Comparison of ENCODE assay signal across 26 cellular contexts in genomic region chr5:125291447-125291846, GRCh38.
"Had no signal": no experiment of that assay in that cellular context is flagged by ENCODE, and none has a peak within 500 bp of the region (broad histone marks: within the 10 kb centered on the region; RNA-seq: fewer than 3 reads in every experiment).

No MANE protein-coding gene starts in this region.

- DNase-seq: cortex of kidney; effector memory CD8-positive, alpha-beta T cell; erythroblast; esophagus squamous epithelium; foreskin melanocyte; glutamatergic neuron; heart right ventricle; hippocampal formation; left cardiac atrium; left ventricle myocardium inferior; lower lobe of right lung; natural killer cell; occipital lobe; pancreas; sigmoid colon; stimulated activated CD4-positive, alpha-beta T cell treated with anti-CD3 and anti-CD28 coated beads, Interleukin-2, amount 100 ng/mL, for 24 hours; stimulated activated CD4-positive, alpha-beta T cell treated with anti-CD3 and anti-CD28 coated beads, Interleukin-4, amount 100 ng/mL, for 24 hours; stimulated activated naive CD4-positive, alpha-beta T cell treated with Interleukin-2 at 50 U/mL for 16 hours; substantia nigra; testis; tibial artery had no signal

- H3K9me3 Mint-ChIP-seq: memory B cell, natural killer cell, type B pancreatic cell had no signal

- H3K36me3 Mint-ChIP-seq: memory B cell; natural killer cell; stimulated activated effector memory CD8-positive, alpha-beta T cell treated with anti-CD3 and anti-CD28 coated beads, Interleukin-12 subunit alpha, Interleukin-12 subunit beta, amount 100 ng/mL, for 72 hours; type B pancreatic cell had no signal

- H3K27me3 Mint-ChIP-seq: effector memory CD8-positive, alpha-beta T cell; memory B cell had no signal

- H3K4me1 ChIP-seq: esophagus squamous epithelium, lower lobe of right lung, pancreas, sigmoid colon, testis, tibial artery had no signal

- H3K36me3 ChIP-seq: esophagus squamous epithelium, heart right ventricle, left ventricle myocardium inferior, lower lobe of right lung, pancreas, sigmoid colon, tibial artery had no signal

- H3K4me3 ChIP-seq: esophagus squamous epithelium, heart right ventricle, left ventricle myocardium inferior, lower lobe of right lung, pancreas, sigmoid colon, testis, tibial artery had no signal

- ATAC-seq: effector memory CD8-positive, alpha-beta T cell; heart right ventricle; left cardiac atrium; lower lobe of right lung; natural killer cell; pancreas; stimulated activated effector memory CD8-positive, alpha-beta T cell treated with anti-CD3 and anti-CD28 coated beads, Interleukin-12 subunit alpha, Interleukin-12 subunit beta, amount 100 ng/mL, for 72 hours had no signal

- H3K27me3 ChIP-seq: esophagus squamous epithelium, heart right ventricle, pancreas, sigmoid colon, testis, tibial artery had no signal

- H3K4me1 Mint-ChIP-seq: stimulated activated effector memory CD8-positive, alpha-beta T cell treated with anti-CD3 and anti-CD28 coated beads, Interleukin-12 subunit alpha, Interleukin-12 subunit beta, amount 100 ng/mL, for 72 hours had no signal

- H3K4me3 Mint-ChIP-seq: effector memory CD8-positive, alpha-beta T cell; memory B cell; natural killer cell; stimulated activated effector memory CD8-positive, alpha-beta T cell treated with anti-CD3 and anti-CD28 coated beads, Interleukin-12 subunit alpha, Interleukin-12 subunit beta, amount 100 ng/mL, for 72 hours; type B pancreatic cell had no signal

- H3K27ac ChIP-seq: esophagus squamous epithelium, heart right ventricle, left ventricle myocardium inferior, lower lobe of right lung, pancreas, sigmoid colon, testis, tibial artery had no signal

- H3K9me3 ChIP-seq: esophagus squamous epithelium, heart right ventricle, left ventricle myocardium inferior, lower lobe of right lung, pancreas, sigmoid colon, testis, tibial artery had no signal

- FAIRE-seq: endometrium, islet of Langerhans, pancreas had no signal

- H3K27ac Mint-ChIP-seq: effector memory CD8-positive, alpha-beta T cell; memory B cell; natural killer cell; stimulated activated effector memory CD8-positive, alpha-beta T cell treated with anti-CD3 and anti-CD28 coated beads, Interleukin-12 subunit alpha, Interleukin-12 subunit beta, amount 100 ng/mL, for 72 hours; type B pancreatic cell had no signal
